ENCODE assay signal across 8 cellular contexts in genomic region chr2:121897335-121897970, GRCh38.
DNase-seq lines count a peak whose midpoint lies in the region; ATAC-seq and TF ChIP-seq lines count a peak whose summit lies in the region.

No MANE protein-coding gene starts in this region.

- no peaks in the 10 kb centered on the region for H3K27me3 ChIP-seq in NT2/D1 (ENCODE audit: insufficient read depth, insufficient read length)

- peak; percentile 34 for TF ChIP-seq CTCF in fibroblast of the aortic adventitia (IDR thresholded peaks at IDR 0.05; ENCODE audit: insufficient read depth, low read length)

- DNase-seq in NCI-H510A treated with DMSO at 0.1 percent for 48 hours (lab: John Stamatoyannopoulos, UW) (peak; percentile 12), NCI-H510A (lab: John Stamatoyannopoulos, UW) (no peak), NT2/D1 (ENCODE audit: low read depth, low spot score) (peak; percentile 48), fibroblast of the aortic adventitia (ENCODE audit: low read depth) (peak; percentile 16), Ammon's horn (ENCODE audit: low spot score) (no peak), cerebellum (ENCODE audit: low spot score) (no peak)

- ATAC-seq in GM19397 (IDR thresholded peaks at IDR 0.05; ENCODE audit: unreplicated experiment) (peak; percentile 78), HG03432 (IDR thresholded peaks at IDR 0.05; ENCODE audit: unreplicated experiment) (peak; percentile 95)

- no peaks in the 10 kb centered on the region for H3K36me3 ChIP-seq in NT2/D1 (ENCODE audit: insufficient read depth, insufficient read length, low read length)

- H3K4me3 ChIP-seq in NT2/D1 (ENCODE audit: insufficient read length, low read depth) (no peak overlapping the region), fibroblast of the aortic adventitia (ENCODE audit: low read depth, low read length) (no peak overlapping the region)

- H3K4me1 ChIP-seq in NT2/D1 (ENCODE audit: insufficient read depth, insufficient read length) = no peaks in the 10 kb centered on the region

- H3K9me3 ChIP-seq in NT2/D1 (ENCODE audit: insufficient read depth, low read length) = no peaks in the 10 kb centered on the region

- H3K9ac ChIP-seq in NT2/D1 (ENCODE audit: insufficient read length, low read depth) = no peak overlapping the region

Comparison
In these comparisons a context has a peak if more than half of its experiments do, and no peak if none do; other contexts are left out.
1. DNase-seq: peak in NCI-H510A treated with DMSO at 0.1 percent for 48 hours (single experiment), NT2/D1 (single experiment) and fibroblast of the aortic adventitia (single experiment); none in NCI-H510A (single experiment), Ammon's horn (single experiment) and cerebellum (single experiment).